In genomic region chr17:44044092-44044491, GRCh38 we compare ENCODE assay signal across 2 cellular contexts.
TF ChIP-seq lines count a peak whose summit lies in the region.

No MANE protein-coding gene starts in this region.

TF ChIP-seq in A549, 52 proteins besides CTCF, POLR2A, EP300 and RAD21:
- no peak for TF ChIP-seq MAX (IDR thresholded peaks at IDR 0.05)
- TF ChIP-seq MAZ (IDR thresholded peaks at IDR 0.05; ENCODE audit: borderline replicate concordance, low read depth, low read length) = no peak
- TF ChIP-seq CHD4 (IDR thresholded peaks at IDR 0.05; ENCODE audit: borderline replicate concordance) = no peak
- TF ChIP-seq CEBPB (IDR thresholded peaks at IDR 0.05) = peak in 1 of 2 experiments; percentile 30; a peak in 1 of 4 replicates

TF ChIP-seq in HCT116, 20 proteins besides CTCF, POLR2A, EP300 and RAD21:
- TF ChIP-seq REST (IDR thresholded peaks at IDR 0.05; ENCODE audit: low read depth) (no peak), ZNF274 (IDR thresholded peaks at IDR 0.05; ENCODE audit: low read depth, low read length) (no peak), FOSL1 (IDR thresholded peaks at IDR 0.05; ENCODE audit: low read depth) (no peak), EGR1 (IDR thresholded peaks at IDR 0.05; ENCODE audit: low read depth) (no peak), SIN3A (IDR thresholded peaks at IDR 0.05; ENCODE audit: low read depth) (no peak), ZBTB33 (IDR thresholded peaks at IDR 0.05; ENCODE audit: extremely low read depth, insufficient replicate concordance, low read length) (no peak), SP1 (IDR thresholded peaks at IDR 0.05; ENCODE audit: low read depth) (no peak), SRF (IDR thresholded peaks at IDR 0.05; ENCODE audit: low read depth) (no peak), MAX (IDR thresholded peaks at IDR 0.05) (no peak)
TF ChIP-seq in HCT116: peak in this region for 0.
